ENCODE assay signal across 13 cellular contexts in genomic region chr1:115782571-115783281, GRCh38. TPM values are rescaled to one million over a fixed set of nuclear protein-coding genes. Genes with fewer than 3 reads are reported as not detected.
DNase-seq lines count a peak whose midpoint lies in the region; ATAC-seq and TF ChIP-seq lines count a peak whose summit lies in the region.
"Had no signal": no experiment of that assay in that cellular context is flagged by ENCODE, and none has a peak within 500 bp of the region (broad histone marks: within the 10 kb centered on the region; RNA-seq: fewer than 3 reads in every experiment).

No MANE protein-coding gene starts in this region.

- no peak overlapping the region for H3K4me3 ChIP-seq in endodermal cell (ENCODE audit: low read length)
- no peak overlapping the region for H3K4me3 ChIP-seq in neural progenitor cell
- H3K4me3 ChIP-seq: vagina had no signal

- CTCF ChIA-PET in Calu3 (lab: Charles Lee), result interaction anchor here (0.7 to 2.0 kb wide), 3 partner anchors 11 to 238 kb away, joined by 3 to 9 read pairs (median 3); no protein-coding TSS in a partner anchor
- CTCF ChIA-PET in activated CD8-positive, alpha-beta memory T cell treated with anti-CD3 and anti-CD28 coated beads, Interleukin-2, amount 10 ng/mL, durations not matched to agents 7 days and 5 days (lab: Charles Lee), result interaction anchor here (1.9 kb wide), 1 partner anchor 198 kb away, joined by 4 read pairs; no protein-coding TSS in a partner anchor

- H3K4me3 Mint-ChIP-seq in Calu3 (ENCODE audit: low read depth, unreplicated experiment) (no peak overlapping the region), endodermal cell (no peak overlapping the region), neural progenitor cell (no peak overlapping the region)
- no peak overlapping the region for H3K4me3 Mint-ChIP-seq in activated CD8-positive, alpha-beta memory T cell treated with anti-CD3 and anti-CD28 coated beads, Interleukin-2, amount 10 ng/mL, durations not matched to agents 7 days and 5 days
- H3K4me3 Mint-ChIP-seq: activated T-cell treated with anti-CD3 and anti-CD28 coated beads, Interleukin-2, amount 50 U/mL, for 24 hours; effector memory CD8-positive, alpha-beta T cell had no signal

- peaks cover 2% of the 10 kb centered on the region for H3K9me3 Mint-ChIP-seq in Calu3 (ENCODE audit: low read depth, unreplicated experiment)
- H3K9me3 Mint-ChIP-seq in endodermal cell, result peaks cover 10% of the 10 kb centered on the region
- peaks cover 7% of the 10 kb centered on the region for H3K9me3 Mint-ChIP-seq in neural progenitor cell
- H3K9me3 Mint-ChIP-seq in activated CD8-positive, alpha-beta memory T cell treated with anti-CD3 and anti-CD28 coated beads, Interleukin-2, amount 10 ng/mL, durations not matched to agents 7 days and 5 days (ENCODE audit: low read depth), result peaks cover 2% of the 10 kb centered on the region

- no peaks in the 10 kb centered on the region for H3K79me2 ChIP-seq in neural progenitor cell (ENCODE audit: low read depth)

- H3K36me3 Mint-ChIP-seq in Calu3 (ENCODE audit: insufficient read depth, unreplicated experiment), result no peaks in the 10 kb centered on the region
- H3K36me3 Mint-ChIP-seq in endodermal cell (ENCODE audit: low read depth), result no peaks in the 10 kb centered on the region
- no peaks in the 10 kb centered on the region for H3K36me3 Mint-ChIP-seq in neural progenitor cell
- H3K36me3 Mint-ChIP-seq in activated CD8-positive, alpha-beta memory T cell treated with anti-CD3 and anti-CD28 coated beads, Interleukin-2, amount 10 ng/mL, durations not matched to agents 7 days and 5 days, result no peaks in the 10 kb centered on the region

- H4K20me1 ChIP-seq in neural progenitor cell (ENCODE audit: low read depth), result no peaks in the 10 kb centered on the region

- H3K9ac ChIP-seq in endodermal cell (ENCODE audit: extremely low read depth, low read length, poor library complexity, severe bottlenecking), result no peak overlapping the region
- H3K9ac ChIP-seq in neural progenitor cell, result no peak overlapping the region

- no peaks in the 10 kb centered on the region for H3K27me3 ChIP-seq in endodermal cell (ENCODE audit: control insufficient read depth, insufficient read depth, low read length, poor library complexity, severe bottlenecking)
- no peaks in the 10 kb centered on the region for H3K27me3 ChIP-seq in neural progenitor cell
- H3K27me3 ChIP-seq: vagina had no signal

- H3K27ac Mint-ChIP-seq in Calu3 (ENCODE audit: unreplicated experiment) (peak overlapping the region; percentile 62), endodermal cell (peak overlapping the region; percentile 87), neural progenitor cell (no peak overlapping the region)
- no peak overlapping the region for H3K27ac Mint-ChIP-seq in activated CD8-positive, alpha-beta memory T cell treated with anti-CD3 and anti-CD28 coated beads, Interleukin-2, amount 10 ng/mL, durations not matched to agents 7 days and 5 days
- H3K27ac Mint-ChIP-seq: activated T-cell treated with anti-CD3 and anti-CD28 coated beads, Interleukin-2, amount 50 U/mL, for 24 hours; effector memory CD8-positive, alpha-beta T cell had no signal

- intact Hi-C loops in Calu3 (cut with micrococcal nuclease; ENCODE audit: unreplicated experiment), result no loop called here

- H3K9me3 ChIP-seq in endodermal cell (ENCODE audit: control insufficient read depth, low read length), result no peaks in the 10 kb centered on the region
- H3K9me3 ChIP-seq in neural progenitor cell (ENCODE audit: low read depth), result peaks cover under 1% of the 10 kb centered on the region
- H3K9me3 ChIP-seq: vagina had no signal

- no peaks in the 10 kb centered on the region for H3F3A ChIP-seq in neural progenitor cell (ENCODE audit: low read depth)

- no peaks in the 10 kb centered on the region for H3K36me3 ChIP-seq in endodermal cell (ENCODE audit: control insufficient read depth, insufficient read depth, low read length)
- no peaks in the 10 kb centered on the region for H3K36me3 ChIP-seq in neural progenitor cell
- H3K36me3 ChIP-seq: vagina had no signal

- TF ChIP-seq CTCF in Calu3 (IDR thresholded peaks at IDR 0.05; ENCODE audit: unreplicated experiment) (no peak), endodermal cell (conservative IDR thresholded peaks at IDR 0.05) (no peak), neural progenitor cell (IDR thresholded peaks at IDR 0.05) (no peak)

- H3K27me3 Mint-ChIP-seq in Calu3 (ENCODE audit: unreplicated experiment), result no peaks in the 10 kb centered on the region
- no peaks in the 10 kb centered on the region for H3K27me3 Mint-ChIP-seq in endodermal cell (ENCODE audit: insufficient read depth)
- H3K27me3 Mint-ChIP-seq in neural progenitor cell (ENCODE audit: insufficient read depth, low read depth), result peaks cover 4% of the 10 kb centered on the region
- H3K27me3 Mint-ChIP-seq in activated CD8-positive, alpha-beta memory T cell treated with anti-CD3 and anti-CD28 coated beads, Interleukin-2, amount 10 ng/mL, durations not matched to agents 7 days and 5 days, result peaks cover 22% of the 10 kb centered on the region

- no peak overlapping the region for H3K4me2 ChIP-seq in neural progenitor cell

- H3K27ac ChIP-seq in endodermal cell (ENCODE audit: low read depth, low read length), result no peak overlapping the region
- no peak overlapping the region for H3K27ac ChIP-seq in neural progenitor cell

- H3K4me1 Mint-ChIP-seq in Calu3 (ENCODE audit: low read depth, unreplicated experiment), result peaks cover 9% of the 10 kb centered on the region
- peaks cover 12% of the 10 kb centered on the region for H3K4me1 Mint-ChIP-seq in endodermal cell
- peaks cover 3% of the 10 kb centered on the region for H3K4me1 Mint-ChIP-seq in neural progenitor cell
- no peaks in the 10 kb centered on the region for H3K4me1 Mint-ChIP-seq in activated CD8-positive, alpha-beta memory T cell treated with anti-CD3 and anti-CD28 coated beads, Interleukin-2, amount 10 ng/mL, durations not matched to agents 7 days and 5 days

- peak; percentile 39 for DNase-seq in Calu3
- peak; percentile 99 for DNase-seq in LHCN-M2 (ENCODE audit: low read depth)
- peak; percentile 69 for DNase-seq in endodermal cell
- peak; percentile 8 for DNase-seq in neural progenitor cell (ENCODE audit: low spot score)
- DNase-seq in activated CD8-positive, alpha-beta memory T cell treated with anti-CD3 and anti-CD28 coated beads, Interleukin-2, amount 10 ng/mL, durations not matched to agents 7 days and 5 days, result no peak
- DNase-seq in GM19238 (ENCODE audit: insufficient read length, low spot score), result no peak
- DNase-seq in stimulated activated CD4-positive, alpha-beta T cell treated with anti-CD3 and anti-CD28 coated beads, Interleukin-2, amount 100 ng/mL, for 48 hours, result no peak
- DNase-seq: activated T-cell treated with anti-CD3 and anti-CD28 coated beads, Interleukin-2, amount 50 U/mL, for 24 hours; effector memory CD8-positive, alpha-beta T cell; NCI-H2029; stimulated activated CD4-positive, alpha-beta T cell treated with anti-CD3 and anti-CD28 coated beads, Interleukin-4, amount 100 ng/mL, for 1 hour had no signal

- H3K4me1 ChIP-seq in endodermal cell (ENCODE audit: control insufficient read depth, insufficient read depth, low read length), result peaks cover 9% of the 10 kb centered on the region
- H3K4me1 ChIP-seq in neural progenitor cell, result peaks cover 3% of the 10 kb centered on the region

- ATAC-seq in GM21381 (IDR thresholded peaks at IDR 0.05; ENCODE audit: unreplicated experiment), result no peak
- ATAC-seq in activated CD8-positive, alpha-beta memory T cell treated with anti-CD3 and anti-CD28 coated beads, Interleukin-2, amount 10 ng/mL, durations not matched to agents 7 days and 5 days, result no peak
- ATAC-seq: effector memory CD8-positive, alpha-beta T cell had no signal

- H2AFZ ChIP-seq in neural progenitor cell (replicated peaks), result peak overlapping the region; percentile 9

- WGBS in endodermal cell (ENCODE audit: insufficient coverage in 1 of 2, insufficient read length in 1 of 2), 2 experiments, result 83 to 92% methylated on average over 1 of the region's 1 CpG

- BruUV-seq in Calu3 (replicated peaks; lab: Mats Ljungman, UMichigan), result no TSS peak

RNA-seq across cellular contexts. Expression of gene CASQ2, which starts 14.2 kb away (rescaled TPM):
- total RNA-seq in Calu3 (2022) (not detected in 2 replicates), LHCN-M2 (2014; rRNA removed) (0.17 and 0.19 TPM in 2 replicates), endodermal cell (not detected), neural progenitor cell (ENCODE audit: low replicate concordance) (not detected in 2 replicates)
- polyA plus RNA-seq in LHCN-M2 (2012), result 0.04 TPM
- 0.82 TPM for polyA plus RNA-seq in endodermal cell (2013, experiment 1 of 2)
- 0.99 TPM for polyA plus RNA-seq in endodermal cell (2013, experiment 2 of 2)
- total RNA-seq in activated CD8-positive, alpha-beta memory T cell treated with anti-CD3 and anti-CD28 coated beads, Interleukin-2, amount 10 ng/mL, durations not matched to agents 7 days and 5 days, result not detected

RNA-seq across cellular contexts. Expression of gene NHLH2, which starts 58.2 kb away (rescaled TPM):
- total RNA-seq in Calu3 (2022) (not detected in 2 replicates), LHCN-M2 (2014; rRNA removed) (0.19 and 0.63 TPM in 2 replicates), endodermal cell (1 to 10 TPM; 1.4 to 2.1 TPM), neural progenitor cell (ENCODE audit: low replicate concordance) (0.17 and 0.56 TPM in 2 replicates)
- 0.09 TPM for polyA plus RNA-seq in LHCN-M2 (2012)
- polyA plus RNA-seq in endodermal cell (2013, experiment 1 of 2), result 19.9 TPM
- polyA plus RNA-seq in endodermal cell (2013, experiment 2 of 2), result 15.9 TPM
- total RNA-seq in activated CD8-positive, alpha-beta memory T cell treated with anti-CD3 and anti-CD28 coated beads, Interleukin-2, amount 10 ng/mL, durations not matched to agents 7 days and 5 days, result not detected

Comparison
In these comparisons a context has a peak if more than half of its experiments do, and no peak if none do; other contexts are left out.
1. DNase-seq: peak in Calu3 (single experiment), LHCN-M2 (single experiment), endodermal cell (single experiment) and neural progenitor cell (single experiment); none in activated CD8-positive, alpha-beta memory T cell treated with anti-CD3 and anti-CD28 coated beads, Interleukin-2, amount 10 ng/mL, durations not matched to agents 7 days and 5 days (single experiment), GM19238 (single experiment) and stimulated activated CD4-positive, alpha-beta T cell treated with anti-CD3 and anti-CD28 coated beads, Interleukin-2, amount 100 ng/mL, for 48 hours (0 of 2).
2. H3K27ac Mint-ChIP-seq: peak in Calu3 (single experiment) and endodermal cell (single experiment); none in neural progenitor cell (single experiment) and activated CD8-positive, alpha-beta memory T cell treated with anti-CD3 and anti-CD28 coated beads, Interleukin-2, amount 10 ng/mL, durations not matched to agents 7 days and 5 days (single experiment).